15 cellular contexts compared by ENCODE assay signal in the genomic region with DNA sequence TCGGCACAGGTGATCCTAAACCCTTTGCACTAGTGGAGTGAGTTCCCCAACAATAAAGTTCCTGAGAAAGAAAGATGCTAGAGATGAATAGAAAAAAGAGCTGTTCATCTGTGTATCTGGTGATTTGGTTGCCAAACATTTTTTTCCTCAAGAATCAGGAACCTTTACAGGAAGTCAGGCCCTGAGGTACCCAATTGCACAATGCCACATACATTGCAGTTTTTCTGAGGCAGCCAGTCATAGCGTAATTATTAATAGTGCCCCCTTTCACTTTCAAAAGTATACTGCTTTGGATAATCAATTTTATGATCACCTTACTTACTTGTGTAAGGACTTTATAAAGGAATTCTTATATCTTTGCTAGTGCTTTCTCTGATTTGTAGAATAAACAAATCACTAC.
DNase-seq lines count a peak whose midpoint lies in the region; ATAC-seq and TF ChIP-seq lines count a peak whose summit lies in the region.
"Had no signal": no experiment of that assay in that cellular context is flagged by ENCODE, and none has a peak within 500 bp of the region (broad histone marks: within the 10 kb centered on the region; RNA-seq: fewer than 3 reads in every experiment).

No MANE protein-coding gene starts in this region.

- H3K4me2 ChIP-seq in H9 (ENCODE audit: insufficient read depth, insufficient read length, low read length): no peak overlapping the region

- peaks cover 4% of the 10 kb centered on the region; the same call in 1 of the 2 replicates for H3K4me1 ChIP-seq in H9 (ENCODE audit: insufficient read depth, low read length)
- H3K4me1 ChIP-seq: Caco-2 had no signal

- peaks cover 9 to 49% (median 11%) of the 10 kb centered on the region in 3 experiments for H3K36me3 Mint-ChIP-seq in H9 (ENCODE audit: insufficient read depth in 1 of 3, low read depth in 3 of 3)
- peaks cover 48% of the 10 kb centered on the region for H3K36me3 Mint-ChIP-seq in WTC11
- H3K36me3 Mint-ChIP-seq: CD8-positive, alpha-beta T cell had no signal

- H3K23ac ChIP-seq in H9 (ENCODE audit: insufficient read length, low read depth, low read length): no peak overlapping the region

- H3K23me2 ChIP-seq in H9 (ENCODE audit: insufficient read length, low read depth, low read length, poor library complexity, severe bottlenecking): no peaks in the 10 kb centered on the region

- H3K27ac Mint-ChIP-seq in H9: peak overlapping the region in 1 of 3 experiments; percentile 8; a peak in 1 of 7 replicates
- H3K27ac Mint-ChIP-seq in WTC11: peak overlapping the region; percentile 76
- H3K27ac Mint-ChIP-seq: B cell; CD8-positive, alpha-beta T cell had no signal

- H3K27me3 Mint-ChIP-seq in H9 (ENCODE audit: low read depth) (no peaks in the 10 kb centered on the region), WTC11 (ENCODE audit: low read depth) (no peaks in the 10 kb centered on the region; the same call in 1 of the 2 replicates)

- no peak overlapping the region for H4K8ac ChIP-seq in H9 (replicated peaks; ENCODE audit: insufficient read length, low read depth, low read length)

- CTCF ChIA-PET in WTC11 (lab: Charles Lee): interaction anchor here (0.7 to 1.1 kb wide), 3 partner anchors 11 to 321 kb away, joined by 3 to 4 read pairs (median 4); no protein-coding TSS in a partner anchor

- H2BK12ac ChIP-seq in H9 (ENCODE audit: insufficient read length, low read depth, low read length): no peak overlapping the region

- no peak overlapping the region for H2BK15ac ChIP-seq in H9 (ENCODE audit: low read depth, low read length)

- H3K4me3 Mint-ChIP-seq in H9: no peak overlapping the region
- no peak overlapping the region for H3K4me3 Mint-ChIP-seq in WTC11
- H3K4me3 Mint-ChIP-seq: B cell; CD8-positive, alpha-beta T cell had no signal

- no peaks in the 10 kb centered on the region for H3K79me2 ChIP-seq in H9 (ENCODE audit: insufficient read depth, low read length)

- H3K4me1 Mint-ChIP-seq in H9 (peaks cover 37 to 39% of the 10 kb centered on the region in 2 experiments), WTC11 (peaks cover 26% of the 10 kb centered on the region)

- POLR2A ChIA-PET in WTC11 (lab: Charles Lee): no interaction called here

- H3K27me3 ChIP-seq in H9 (ENCODE audit: insufficient read depth, low read length): no peaks in the 10 kb centered on the region

- no peak overlapping the region for H2BK20ac ChIP-seq in H9 (ENCODE audit: low read depth, low read length, poor library complexity, severe bottlenecking)

- H3K56ac ChIP-seq in H9 (ENCODE audit: insufficient read length, low read depth, low read length): no peak overlapping the region

- no CpG with 5 or more reads among the region's 2 CpGs for WGBS in H9 (ENCODE audit: extremely low coverage, insufficient read length, low lambda C conversion rate)

- no peaks in the 10 kb centered on the region for H3K79me1 ChIP-seq in H9 (ENCODE audit: insufficient read depth, low read depth, low read length, poor library complexity, severe bottlenecking)

- H3K4ac ChIP-seq in H9 (ENCODE audit: low read depth, low read length): no peak overlapping the region

- H3K9ac ChIP-seq in H9 (ENCODE audit: extremely low read depth, insufficient read length, low read length): no peak overlapping the region

- no peak overlapping the region for H2BK120ac ChIP-seq in H9 (ENCODE audit: low read depth, low read length, poor library complexity, severe bottlenecking)

- no peak for TF ChIP-seq CTCF in H9 (conservative IDR thresholded peaks at IDR 0.05)
- TF ChIP-seq CTCF in WTC11 (IDR thresholded peaks at IDR 0.05): no peak

- no peak overlapping the region for H3K27ac ChIP-seq in H9 (ENCODE audit: insufficient read length, low read depth, low read length)
- H3K27ac ChIP-seq: C4-2B had no signal

- no peak overlapping the region for H3K14ac ChIP-seq in H9 (ENCODE audit: insufficient read depth, low read length)

- H2AK5ac ChIP-seq in H9 (ENCODE audit: insufficient read length, low read length): no peak overlapping the region

- H3T11ph ChIP-seq in H9 (ENCODE audit: low read length): no peak overlapping the region

- peak overlapping the region; percentile 32 for H2AFZ ChIP-seq in H9 (ENCODE audit: low read length)

- H2BK5ac ChIP-seq in H9 (ENCODE audit: insufficient read length, low read length): no peak overlapping the region

- H3K9me3 Mint-ChIP-seq in H9: peaks cover 37 to 43% of the 10 kb centered on the region in 2 experiments
- peaks cover 62% of the 10 kb centered on the region for H3K9me3 Mint-ChIP-seq in WTC11

- peak overlapping the region; percentile 65 for H4K5ac ChIP-seq in H9 (ENCODE audit: insufficient read length, low read depth, low read length)

- no peaks in the 10 kb centered on the region for H3K9me3 ChIP-seq in H9 (ENCODE audit: control insufficient read depth, low read depth, low read length)
- H3K9me3 ChIP-seq: Caco-2 had no signal

- DNase-seq in AML-193 (lab: John Stamatoyannopoulos, UW): peak; percentile 66 to 71
- no peak for DNase-seq in H9
- peak; percentile 37 to 79 for DNase-seq in NOMO-1 (lab: John Stamatoyannopoulos, UW; ENCODE audit: unreplicated experiment in 2 of 2)
- no peak for DNase-seq in WTC11 (ENCODE audit: low spot score)
- no peak for DNase-seq in COLO668 (lab: John Stamatoyannopoulos, UW; ENCODE audit: unreplicated experiment)
- DNase-seq in kidney tubule cell (ENCODE audit: low spot score): no peak
- DNase-seq in activated CD4-positive, CD25-positive, alpha-beta regulatory T cell treated with anti-CD3 and anti-CD28 coated beads, Interleukin-2, amount 50 U/mL, for 72 hours: no peak
- DNase-seq: 8988T; Caco-2; CD8-positive, alpha-beta T cell; H7 had no signal

- no peak overlapping the region for H4K91ac ChIP-seq in H9 (ENCODE audit: insufficient read length, low read depth, low read length)

- no peak overlapping the region for H3K18ac ChIP-seq in H9 (ENCODE audit: insufficient read length, low read depth, low read length)

- no peaks in the 10 kb centered on the region for H4K20me1 ChIP-seq in H9 (ENCODE audit: control insufficient read depth, insufficient read depth, insufficient read length)

- ATAC-seq in WTC11: no peak
- ATAC-seq in HG02840 (IDR thresholded peaks at IDR 0.05; ENCODE audit: low FRiP score, unreplicated experiment): no peak
- ATAC-seq: CD8-positive, alpha-beta T cell; HepG2 had no signal

TF ChIP-seq in WTC11, 78 proteins besides CTCF, POLR2A, EP300 and RAD21:
- TF ChIP-seq USF1 (CRISPR knock-in tag; IDR thresholded peaks at IDR 0.05) (no peak), ZNF138 (CRISPR knock-in tag; conservative IDR thresholded peaks at IDR 0.05) (no peak), EMX1 (CRISPR knock-in tag; IDR thresholded peaks at IDR 0.05) (no peak), GRHL2 (CRISPR knock-in tag; IDR thresholded peaks at IDR 0.05; ENCODE audit: insufficient replicate concordance, severe bottlenecking) (no peak), FOXK1 (CRISPR knock-in tag; IDR thresholded peaks at IDR 0.05) (no peak)

Comparison
In these comparisons a context has a peak if more than half of its experiments do, and no peak if none do; other contexts are left out.
1. DNase-seq: peak in AML-193 (2 of 2) and NOMO-1 (2 of 2); none in H9 (single experiment), WTC11 (single experiment), COLO668 (single experiment), kidney tubule cell (single experiment) and activated CD4-positive, CD25-positive, alpha-beta regulatory T cell treated with anti-CD3 and anti-CD28 coated beads, Interleukin-2, amount 50 U/mL, for 72 hours (single experiment).